In genomic region chr19:49676690-49677231, GRCh38 we compare ENCODE assay signal across 8 cellular contexts.
A peak's percentile ranks its signal among the peaks of the same experiment; 100 is the strongest.
DNase-seq lines count a peak whose midpoint lies in the region; ATAC-seq and TF ChIP-seq lines count a peak whose summit lies in the region.

No MANE protein-coding gene starts in this region.

- H3K9me3 ChIP-seq in OCI-LY1 (ENCODE audit: low read length) = no peaks in the 10 kb centered on the region

- H3K9ac ChIP-seq in OCI-LY1 (ENCODE audit: low read length) = peak overlapping the region; percentile 97

- H3K36me3 ChIP-seq in OCI-LY1 (ENCODE audit: insufficient read depth, low read length) = peaks cover 15% of the 10 kb centered on the region

- H2AFZ ChIP-seq in OCI-LY1 (ENCODE audit: low read length) = no peak overlapping the region

- TF ChIP-seq CTCF in OCI-LY1 (IDR thresholded peaks at IDR 0.05; ENCODE audit: low read length) = no peak

- peak; percentile 100 for DNase-seq in COR-L47 (lab: John Stamatoyannopoulos, UW)
- peak; percentile 98 for DNase-seq in HuH-7 (ENCODE audit: low spot score)
- peak; percentile 98 for DNase-seq in activated T-cell treated with anti-CD3 and anti-CD28 coated beads for 24 hours (ENCODE audit: low read depth)
- DNase-seq in epidermal melanocyte (ENCODE audit: insufficient read length, low spot score) = peak; percentile 99
- peak; percentile 100 for DNase-seq in midbrain (lab: John Stamatoyannopoulos, UW)
- DNase-seq in stimulated activated CD8-positive, alpha-beta memory T cell treated with anti-CD3 and anti-CD28 coated beads, Interleukin-15, amount 100 ng/mL, for 48 hours (ENCODE audit: low read depth in 2 of 2) = peak; percentile 97 to 99

- H3K27me3 ChIP-seq in OCI-LY1 (ENCODE audit: insufficient read depth, low read length) = no peaks in the 10 kb centered on the region

- peaks cover 31% of the 10 kb centered on the region for H3K79me2 ChIP-seq in OCI-LY1 (ENCODE audit: insufficient read depth, low read length)

- peak; percentile 61 for ATAC-seq in GM21526 (IDR thresholded peaks at IDR 0.05; ENCODE audit: low FRiP score, unreplicated experiment)

- peaks cover 6% of the 10 kb centered on the region; the same call in 1 of the 2 replicates for H3F3A ChIP-seq in OCI-LY1 (ENCODE audit: insufficient read depth, low read length)

- H3K27ac ChIP-seq in OCI-LY1 (ENCODE audit: low read depth, low read length, poor library complexity, severe bottlenecking) = peak overlapping the region; percentile 92

- peaks cover 66% of the 10 kb centered on the region for H3K4me1 ChIP-seq in OCI-LY1 (ENCODE audit: insufficient read depth, low read length, severe bottlenecking)

- peak overlapping the region; percentile 89 for H3K4me3 ChIP-seq in OCI-LY1 (ENCODE audit: low read depth, low read length, poor library complexity, severe bottlenecking)

- no peaks in the 10 kb centered on the region for H3K9me2 ChIP-seq in OCI-LY1 (ENCODE audit: low read depth, low read length)

- no peaks in the 10 kb centered on the region for H4K20me1 ChIP-seq in OCI-LY1 (ENCODE audit: insufficient read depth, low read length)

- peak overlapping the region; percentile 90 for H3K4me2 ChIP-seq in OCI-LY1 (ENCODE audit: low read length)

Comparison
In these comparisons a context has a peak if more than half of its experiments do, and no peak if none do; other contexts are left out.
1. Peak in every context shown above with its lines: DNase-seq, ATAC-seq, H3K4me3 ChIP-seq and H3K27ac ChIP-seq.